In genomic region chr14:64434528-64434927, GRCh38 we compare ENCODE assay signal across 14 cellular contexts. TPM values are rescaled to one million over a fixed set of nuclear protein-coding genes. Genes with fewer than 3 reads are reported as not detected.
DNase-seq lines count a peak whose midpoint lies in the region; ATAC-seq and TF ChIP-seq lines count a peak whose summit lies in the region.
"Had no signal": no experiment of that assay in that cellular context is flagged by ENCODE, and none has a peak within 500 bp of the region (broad histone marks: within the 10 kb centered on the region; RNA-seq: fewer than 3 reads in every experiment).

No MANE protein-coding gene starts in this region.

- ATAC-seq in activated CD8-positive, alpha-beta T cell treated with anti-CD3 and anti-CD28 coated beads, Interleukin-2, amount 10 ng/mL, durations not matched to agents 7 days and 5 days: no peak
- ATAC-seq in activated CD8-positive, alpha-beta T cell treated with anti-CD3 and anti-CD28 coated beads for 36 hours: no peak
- ATAC-seq in GM18511 (IDR thresholded peaks at IDR 0.05; ENCODE audit: unreplicated experiment) (no peak), natural killer cell (no peak)

- no peak for TF ChIP-seq CTCF in activated CD8-positive, alpha-beta T cell treated with anti-CD3 and anti-CD28 coated beads for 36 hours (IDR thresholded peaks at IDR 0.05)
- TF ChIP-seq CTCF in fibroblast of the aortic adventitia (IDR thresholded peaks at IDR 0.05; ENCODE audit: insufficient read depth, low read length) (no peak), natural killer cell (IDR thresholded peaks at IDR 0.05) (no peak)

- no peak overlapping the region for H3K14ac ChIP-seq in mesenchymal stem cell (ENCODE audit: low read length in 2 of 2)

- POLR2A ChIA-PET in activated CD8-positive, alpha-beta T cell treated with anti-CD3 and anti-CD28 coated beads, Interleukin-2, amount 10 ng/mL, durations not matched to agents 7 days and 5 days (lab: Charles Lee): no interaction called here
- POLR2A ChIA-PET in activated CD8-positive, alpha-beta T cell treated with anti-CD3 and anti-CD28 coated beads for 36 hours (lab: Charles Lee): interaction anchor here (0.9 kb wide), 1 partner anchor 11 kb away, joined by 3 read pairs; no protein-coding TSS in a partner anchor

- no peak overlapping the region for H2BK12ac ChIP-seq in mesenchymal stem cell (ENCODE audit: low read length in 2 of 2)

- H3K27ac ChIP-seq in mesenchymal stem cell (ENCODE audit: low read length, poor library complexity, severe bottlenecking): no peak overlapping the region
- H3K27ac ChIP-seq: 22Rv1 had no signal

- no peak overlapping the region for H4K8ac ChIP-seq in mesenchymal stem cell (ENCODE audit: low read length)

- no peaks in the 10 kb centered on the region for H3K27me3 ChIP-seq in mesenchymal stem cell (ENCODE audit: control insufficient read depth in 1 of 2, insufficient read depth in 1 of 2, low read length in 2 of 2)

- no peak overlapping the region for H3K4me2 ChIP-seq in mesenchymal stem cell (ENCODE audit: low read length, poor library complexity, severe bottlenecking)

- peaks cover 16% of the 10 kb centered on the region for H3K4me1 Mint-ChIP-seq in activated CD8-positive, alpha-beta T cell treated with anti-CD3 and anti-CD28 coated beads, Interleukin-2, amount 10 ng/mL, durations not matched to agents 7 days and 5 days (ENCODE audit: low read depth)
- H3K4me1 Mint-ChIP-seq in activated CD8-positive, alpha-beta T cell treated with anti-CD3 and anti-CD28 coated beads for 36 hours (ENCODE audit: low read depth): peaks cover 16% of the 10 kb centered on the region
- H3K4me1 Mint-ChIP-seq in natural killer cell: peaks cover 14% of the 10 kb centered on the region in 2 donors
- H3K4me1 Mint-ChIP-seq: CD14-positive monocyte had no signal

- H3K4me3 ChIP-seq in fibroblast of the aortic adventitia (ENCODE audit: low read depth, low read length) (no peak overlapping the region), mesenchymal stem cell (ENCODE audit: insufficient read depth in 1 of 2, low read depth in 1 of 2, low read length in 2 of 2) (no peak overlapping the region)

- no peak overlapping the region for H3K4me3 Mint-ChIP-seq in activated CD8-positive, alpha-beta T cell treated with anti-CD3 and anti-CD28 coated beads, Interleukin-2, amount 10 ng/mL, durations not matched to agents 7 days and 5 days
- no peak overlapping the region for H3K4me3 Mint-ChIP-seq in activated CD8-positive, alpha-beta T cell treated with anti-CD3 and anti-CD28 coated beads for 36 hours
- no peak overlapping the region for H3K4me3 Mint-ChIP-seq in natural killer cell
- H3K4me3 Mint-ChIP-seq: CD14-positive monocyte; CD8-positive, alpha-beta memory T cell; HFFc6 had no signal

- no peak for DNase-seq in activated CD8-positive, alpha-beta T cell treated with anti-CD3 and anti-CD28 coated beads, Interleukin-2, amount 10 ng/mL, durations not matched to agents 7 days and 5 days
- DNase-seq in activated CD8-positive, alpha-beta T cell treated with anti-CD3 and anti-CD28 coated beads for 36 hours: no peak
- DNase-seq in amniotic epithelial cell (ENCODE audit: low read depth) (peak; percentile 84), fibroblast of the aortic adventitia (ENCODE audit: low read depth) (peak; percentile 51), mesenchymal stem cell (peak; percentile 43), DMS53 treated with DMSO at 0.1 percent for 48 hours (lab: John Stamatoyannopoulos, UW; ENCODE audit: unreplicated experiment) (no peak), natural killer cell (no peak)
- DNase-seq: CD8-positive, alpha-beta memory T cell; DMS53; HCEC 1CT; HFFc6 had no signal

- H3K18ac ChIP-seq in mesenchymal stem cell (ENCODE audit: low read depth in 1 of 2, low read length in 2 of 2): no peak overlapping the region

- H3K36me3 Mint-ChIP-seq in activated CD8-positive, alpha-beta T cell treated with anti-CD3 and anti-CD28 coated beads, Interleukin-2, amount 10 ng/mL, durations not matched to agents 7 days and 5 days (ENCODE audit: low read depth): peaks cover 70% of the 10 kb centered on the region
- peaks cover 72% of the 10 kb centered on the region for H3K36me3 Mint-ChIP-seq in activated CD8-positive, alpha-beta T cell treated with anti-CD3 and anti-CD28 coated beads for 36 hours (ENCODE audit: low read depth)
- H3K36me3 Mint-ChIP-seq in natural killer cell: peaks cover 8% of the 10 kb centered on the region

- 87% methylated on average over 2 of the region's 3 CpGs for WGBS in mesenchymal stem cell

- peak overlapping the region; percentile 47 for H3K27ac Mint-ChIP-seq in activated CD8-positive, alpha-beta T cell treated with anti-CD3 and anti-CD28 coated beads, Interleukin-2, amount 10 ng/mL, durations not matched to agents 7 days and 5 days
- H3K27ac Mint-ChIP-seq in activated CD8-positive, alpha-beta T cell treated with anti-CD3 and anti-CD28 coated beads for 36 hours: no peak overlapping the region
- H3K27ac Mint-ChIP-seq in natural killer cell: no peak overlapping the region
- H3K27ac Mint-ChIP-seq: CD14-positive monocyte, HFFc6 had no signal

- no peak overlapping the region for H2AFZ ChIP-seq in mesenchymal stem cell (ENCODE audit: low read depth, low read length)

- no peak overlapping the region for H2BK120ac ChIP-seq in mesenchymal stem cell (ENCODE audit: low read depth, low read length)

- intact Hi-C loops in activated CD8-positive, alpha-beta T cell treated with anti-CD3 and anti-CD28 coated beads for 36 hours (cut with micrococcal nuclease): no loop called here
- intact Hi-C loops in natural killer cell (cut with micrococcal nuclease): no loop called here

- no peak overlapping the region for H3K23ac ChIP-seq in mesenchymal stem cell (ENCODE audit: low read length in 2 of 2)

- no peak overlapping the region for H2BK15ac ChIP-seq in mesenchymal stem cell (ENCODE audit: low read depth, poor library complexity, severe bottlenecking)

- peaks cover 13 to 73% of the 10 kb centered on the region in 2 experiments for H3K36me3 ChIP-seq in mesenchymal stem cell (ENCODE audit: control insufficient read depth in 1 of 2, insufficient read depth in 2 of 2, low read depth in 1 of 2, low read length in 2 of 2)

- no peaks in the 10 kb centered on the region for H3K9me3 Mint-ChIP-seq in activated CD8-positive, alpha-beta T cell treated with anti-CD3 and anti-CD28 coated beads, Interleukin-2, amount 10 ng/mL, durations not matched to agents 7 days and 5 days (ENCODE audit: insufficient read depth)
- H3K9me3 Mint-ChIP-seq in activated CD8-positive, alpha-beta T cell treated with anti-CD3 and anti-CD28 coated beads for 36 hours: no peaks in the 10 kb centered on the region
- no peaks in the 10 kb centered on the region for H3K9me3 Mint-ChIP-seq in natural killer cell
- H3K9me3 Mint-ChIP-seq: CD14-positive monocyte; CD8-positive, alpha-beta memory T cell; HFFc6 had no signal

- CTCF ChIA-PET in activated CD8-positive, alpha-beta T cell treated with anti-CD3 and anti-CD28 coated beads, Interleukin-2, amount 10 ng/mL, durations not matched to agents 7 days and 5 days (lab: Charles Lee): interaction anchor here (0.9 to 6.8 kb wide), 5 partner anchors 11 to 84 kb away, joined by 3 to 89 read pairs (median 3); no protein-coding TSS in a partner anchor
- CTCF ChIA-PET in activated CD8-positive, alpha-beta T cell treated with anti-CD3 and anti-CD28 coated beads for 36 hours (lab: Charles Lee): interaction anchor here (1.4 to 3.0 kb wide), 3 partner anchors 44 to 81 kb away, joined by 3 to 8 read pairs (median 8); no protein-coding TSS in a partner anchor

- H3K9me3 ChIP-seq in mesenchymal stem cell (ENCODE audit: control insufficient read depth, low read length): no peaks in the 10 kb centered on the region

- H2AK5ac ChIP-seq in mesenchymal stem cell (ENCODE audit: low read length, severe bottlenecking): peak overlapping the region; percentile 31

- H3K4me1 ChIP-seq in mesenchymal stem cell (ENCODE audit: control insufficient read depth, insufficient read depth, low read depth, low read length): peaks cover 5% of the 10 kb centered on the region

- H3K79me1 ChIP-seq in mesenchymal stem cell (replicated peaks; ENCODE audit: low read length, poor library complexity, severe bottlenecking): peaks cover 5% of the 10 kb centered on the region

- H3K4ac ChIP-seq in mesenchymal stem cell (ENCODE audit: low read depth in 1 of 2, low read length in 2 of 2): no peak overlapping the region

- H4K91ac ChIP-seq in mesenchymal stem cell (ENCODE audit: low read length): no peak overlapping the region

- no peak overlapping the region for H2BK5ac ChIP-seq in mesenchymal stem cell (ENCODE audit: low read depth, low read length, poor library complexity, severe bottlenecking)

- H3K27me3 Mint-ChIP-seq in activated CD8-positive, alpha-beta T cell treated with anti-CD3 and anti-CD28 coated beads, Interleukin-2, amount 10 ng/mL, durations not matched to agents 7 days and 5 days (ENCODE audit: low read depth): no peaks in the 10 kb centered on the region
- no peaks in the 10 kb centered on the region for H3K27me3 Mint-ChIP-seq in activated CD8-positive, alpha-beta T cell treated with anti-CD3 and anti-CD28 coated beads for 36 hours
- H3K27me3 Mint-ChIP-seq in natural killer cell (ENCODE audit: low read depth in 2 of 2): no peaks in the 10 kb centered on the region
- H3K27me3 Mint-ChIP-seq: CD8-positive, alpha-beta memory T cell had no signal

- no peak overlapping the region for H3K9ac ChIP-seq in mesenchymal stem cell (ENCODE audit: low read length)

RNA-seq across cellular contexts. Expression of gene AKAP5, which starts 30.8 kb away (rescaled TPM):
- 1 to 10 TPM; 1.9 to 2.1 TPM for total RNA-seq in activated CD8-positive, alpha-beta T cell treated with anti-CD3 and anti-CD28 coated beads, Interleukin-2, amount 10 ng/mL, durations not matched to agents 7 days and 5 days
- 1 to 10 TPM; 1.3 to 1.6 TPM for total RNA-seq in activated CD8-positive, alpha-beta T cell treated with anti-CD3 and anti-CD28 coated beads for 36 hours
- 0.16 and 0.54 TPM in 2 replicates for total RNA-seq in fibroblast of the aortic adventitia (ENCODE audit: low replicate concordance)
- polyA plus RNA-seq in mesenchymal stem cell (2013, experiment 1 of 2): 0.77 TPM
- polyA plus RNA-seq in mesenchymal stem cell (2013, experiment 2 of 2): 0.88 TPM
- total RNA-seq in natural killer cell: 10 to 100 TPM; 11.1 to 16.3 (median 12.0) TPM
- polyA plus RNA-seq: CD14-positive monocyte had no signal

RNA-seq across cellular contexts. Expression of gene MTHFD1, which starts 46.4 kb away (rescaled TPM):
- total RNA-seq in activated CD8-positive, alpha-beta T cell treated with anti-CD3 and anti-CD28 coated beads, Interleukin-2, amount 10 ng/mL, durations not matched to agents 7 days and 5 days: 100 to 1,000 TPM; 231 to 238 TPM
- total RNA-seq in activated CD8-positive, alpha-beta T cell treated with anti-CD3 and anti-CD28 coated beads for 36 hours: 100 to 1,000 TPM; 237 to 241 TPM
- 12.2 and 73.1 TPM in 2 replicates for total RNA-seq in fibroblast of the aortic adventitia (ENCODE audit: low replicate concordance)
- 44.1 TPM for polyA plus RNA-seq in mesenchymal stem cell (2013, experiment 1 of 2)
- 40.3 TPM for polyA plus RNA-seq in mesenchymal stem cell (2013, experiment 2 of 2)
- 10 to 100 TPM; 27.6 to 34.6 (median 28.0) TPM for total RNA-seq in natural killer cell

Comparison
In these comparisons a context has a peak if more than half of its experiments do, and no peak if none do; other contexts are left out.
1. DNase-seq: peak in amniotic epithelial cell (single experiment), fibroblast of the aortic adventitia (single experiment) and mesenchymal stem cell (single experiment); none in activated CD8-positive, alpha-beta T cell treated with anti-CD3 and anti-CD28 coated beads, Interleukin-2, amount 10 ng/mL, durations not matched to agents 7 days and 5 days (single experiment), activated CD8-positive, alpha-beta T cell treated with anti-CD3 and anti-CD28 coated beads for 36 hours (single experiment), DMS53 treated with DMSO at 0.1 percent for 48 hours (single experiment) and natural killer cell (single experiment).